ENCODE assay signal across 8 cellular contexts in genomic region chr9:136095028-136095494, GRCh38. TPM values are rescaled to one million over a fixed set of nuclear protein-coding genes. Genes with fewer than 3 reads are reported as not detected.
DNase-seq lines count a peak whose midpoint lies in the region; ATAC-seq and TF ChIP-seq lines count a peak whose summit lies in the region.

TSS of gene NACC2 (minus strand) at chr9:136095289. CDS start at chr9:136050521, 44,768 bp downstream.

- H3K4me1 Mint-ChIP-seq in CD14-positive monocyte (peaks cover 52% of the 10 kb centered on the region), activated B cell treated with CpG ODN at 0.5 μM for 24 hours (peaks cover 2% of the 10 kb centered on the region)

- H3K9me3 Mint-ChIP-seq in CD14-positive monocyte, result peaks cover 0 to 3% (median 0%) of the 10 kb centered on the region in 7 donors
- H3K9me3 Mint-ChIP-seq in activated B cell treated with CpG ODN at 0.5 μM for 24 hours, result no peaks in the 10 kb centered on the region

- peaks cover 9 to 20% (median 10%) of the 10 kb centered on the region in 3 donors for H3K27me3 Mint-ChIP-seq in CD14-positive monocyte (ENCODE audit: low read depth in 3 of 3)
- H3K27me3 Mint-ChIP-seq in activated B cell treated with CpG ODN at 0.5 μM for 24 hours, result peaks cover 28% of the 10 kb centered on the region

- ATAC-seq in activated B cell treated with CpG ODN at 0.5 μM for 24 hours (ENCODE audit: low read depth), result peak; percentile 23
- no peak for ATAC-seq in GM21576 (IDR thresholded peaks at IDR 0.05; ENCODE audit: unreplicated experiment)
- no peak for ATAC-seq in GM21515 (IDR thresholded peaks at IDR 0.05; ENCODE audit: unreplicated experiment)

- H3K27ac ChIP-seq in esophagus (ENCODE audit: low read depth in 2 of 2, low read length in 1 of 2), result peak within 1 kb of the TSS; percentile 85 to 93
- H3K27ac ChIP-seq in muscle layer of colon (ENCODE audit: low read depth, low read length), result peak within 1 kb of the TSS; percentile 99
- H3K27ac ChIP-seq in urinary bladder (ENCODE audit: low read depth), result peak within 1 kb of the TSS; percentile 75

- H3K4me1 ChIP-seq in esophagus (ENCODE audit: control insufficient read depth in 2 of 2, insufficient read depth in 2 of 2, low read length in 1 of 2) (peaks cover 9 to 34% of the 10 kb centered on the region in 2 donors), muscle layer of colon (ENCODE audit: insufficient read depth, low read length) (peaks cover 53% of the 10 kb centered on the region), urinary bladder (ENCODE audit: insufficient read depth) (peaks cover 2% of the 10 kb centered on the region)

- H3K27me3 ChIP-seq in esophagus (ENCODE audit: control insufficient read depth in 1 of 2, insufficient read depth in 2 of 2, low read length in 2 of 2) (no peaks in the 10 kb centered on the region), muscle layer of colon (ENCODE audit: control insufficient read depth in 1 of 2, insufficient read depth in 2 of 2, low read length in 2 of 2) (no peaks in the 10 kb centered on the region)

- H3K36me3 ChIP-seq in esophagus (ENCODE audit: control insufficient read depth in 2 of 2, insufficient read depth in 2 of 2, low read length in 1 of 2), result peaks cover 0 to 6% of the 10 kb centered on the region in 2 donors
- H3K36me3 ChIP-seq in muscle layer of colon (ENCODE audit: insufficient read depth, low read length), result no peaks in the 10 kb centered on the region
- H3K36me3 ChIP-seq in urinary bladder (ENCODE audit: insufficient read depth), result no peaks in the 10 kb centered on the region

- H3K36me3 Mint-ChIP-seq in CD14-positive monocyte (peaks cover 11 to 20% of the 10 kb centered on the region in 2 donors), activated B cell treated with CpG ODN at 0.5 μM for 24 hours (ENCODE audit: low read depth) (no peaks in the 10 kb centered on the region)

- H3K4me3 ChIP-seq in esophagus (ENCODE audit: low read depth in 1 of 2, low read length in 2 of 2), result peak within 1 kb of the TSS; percentile 76 to 78
- peak within 1 kb of the TSS; percentile 67 to 95 for H3K4me3 ChIP-seq in muscle layer of colon (ENCODE audit: low read depth in 1 of 2, low read length in 2 of 2)
- H3K4me3 ChIP-seq in urinary bladder (ENCODE audit: low read depth, low read length), result peak within 1 kb of the TSS; percentile 92

- no peak for TF ChIP-seq CTCF in CD14-positive monocyte (IDR thresholded peaks at IDR 0.05)
- TF ChIP-seq CTCF in activated B cell treated with CpG ODN at 0.5 μM for 24 hours (IDR thresholded peaks at IDR 0.05), result no peak

- POLR2A ChIA-PET in activated B cell treated with CpG ODN at 0.5 μM for 24 hours (lab: Charles Lee), result interaction anchor here (0.9 kb wide), 1 partner anchor 188 kb away, joined by 3 read pairs; no protein-coding TSS in a partner anchor

- H3K4me3 Mint-ChIP-seq in CD14-positive monocyte (peak within 1 kb of the TSS; percentile 84 to 85), activated B cell treated with CpG ODN at 0.5 μM for 24 hours (peak within 1 kb of the TSS; percentile 71)

- DNase-seq in CD14-positive monocyte (ENCODE audit: low spot score) (no peak), HT1080 (ENCODE audit: low read depth) (no peak), activated B cell treated with CpG ODN at 0.5 μM for 24 hours (no peak)

- peak within 1 kb of the TSS; percentile 85 for H3K9ac ChIP-seq in muscle layer of colon (ENCODE audit: low read length)

- WGBS in esophagus, 2 donors, result 1% methylated on average over 78 of the region's 78 CpGs; no CpG with 5 or more reads in 1 of the 2 donors
- under 1% methylated on average over 78 of the region's 78 CpGs for WGBS in urinary bladder

- intact Hi-C loops in CD14-positive monocyte (cut with micrococcal nuclease) (loop anchor here in 1 of 2 donors (2.0 kb wide), 1 partner anchor 14 kb away; no protein-coding TSS in a partner anchor), activated B cell treated with CpG ODN at 0.5 μM for 24 hours (cut with micrococcal nuclease) (loop anchor here (2.0 kb wide), 1 partner anchor 14 kb away; no protein-coding TSS in a partner anchor)

- H3K27ac Mint-ChIP-seq in CD14-positive monocyte (peak within 1 kb of the TSS in 6 of 7 donors; percentile 68 to 90 (median 78)), activated B cell treated with CpG ODN at 0.5 μM for 24 hours (no peak within 1 kb of the TSS)

- CTCF ChIA-PET in activated B cell treated with CpG ODN at 0.5 μM for 24 hours (lab: Charles Lee), result interaction anchor here (1.4 kb wide), 1 partner anchor 28 kb away, joined by 3 read pairs; no protein-coding TSS in a partner anchor

- no peaks in the 10 kb centered on the region for H3K9me3 ChIP-seq in esophagus (ENCODE audit: control insufficient read depth in 2 of 2, insufficient read depth in 1 of 2, low read depth in 1 of 2, low read length in 1 of 2)
- no peaks in the 10 kb centered on the region for H3K9me3 ChIP-seq in muscle layer of colon (ENCODE audit: low read length)

RNA-seq across cellular contexts. Expression of gene NACC2, which starts in this region (rescaled TPM):
- polyA plus RNA-seq in CD14-positive monocyte (1 to 10 TPM; 8.1 to 8.7 TPM), esophagus (1 to 10 TPM; 3.2 to 4.5 TPM), urinary bladder (54.1 TPM)
- 24.2 and 28.3 TPM in 2 replicates for total RNA-seq in HT1080 (2014; rRNA removed; shearing (Covaris generic))
- 16.1 and 18.1 TPM in 2 replicates for polyA plus RNA-seq in HT1080 (2015; cell fraction: cytosol; rRNA removed)
- 19.8 and 22.2 TPM in 2 replicates for polyA plus RNA-seq in HT1080 (2015; cell fraction: nucleus; rRNA removed)
- total RNA-seq in activated B cell treated with CpG ODN at 0.5 μM for 24 hours (1.5 and 1.6 TPM in 2 replicates), urinary bladder (14.9 TPM)
